ENCODE assay signal across 25 cellular contexts in genomic region chrX:71927040-71927439, GRCh38.
"Had no signal": no experiment of that assay in that cellular context is flagged by ENCODE, and none has a peak within 500 bp of the region (broad histone marks: within the 10 kb centered on the region; RNA-seq: fewer than 3 reads in every experiment).

No MANE protein-coding gene starts in this region.

- H3K4me3 Mint-ChIP-seq: naive thymus-derived CD8-positive, alpha-beta T cell; nephron progenitor cell; neural progenitor cell; stimulated activated memory B cell treated with anti-CD40 and anti-IgM and Interleukin-4, amounts not matched to agents 10 μg/mL and 1 μg/mL and 100 μg/mL, for 72 hours; stimulated activated naive CD8-positive, alpha-beta T cell treated with anti-CD3 and anti-CD28 coated beads, Interleukin-15, amount 100 ng/mL, for 72 hours; type B pancreatic cell had no signal

- H3K27me3 Mint-ChIP-seq: type B pancreatic cell had no signal

- H3K4me1 Mint-ChIP-seq: naive thymus-derived CD8-positive, alpha-beta T cell; nephron progenitor cell; neural progenitor cell; stimulated activated memory B cell treated with anti-CD40 and anti-IgM and Interleukin-4, amounts not matched to agents 10 μg/mL and 1 μg/mL and 100 μg/mL, for 72 hours; stimulated activated naive CD8-positive, alpha-beta T cell treated with anti-CD3 and anti-CD28 coated beads, Interleukin-15, amount 100 ng/mL, for 72 hours had no signal

- DNase-seq: heart right ventricle; islet precursor cell; left ventricle myocardium inferior; naive thymus-derived CD8-positive, alpha-beta T cell; nephron progenitor cell; occipital lobe; ovary; retina; right cardiac atrium; small intestine; spleen; stimulated activated CD4-positive, alpha-beta T cell treated with anti-CD3 and anti-CD28 coated beads, Interleukin-4, amount 100 ng/mL, for 4 hours; stimulated activated CD8-positive, alpha-beta memory T cell treated with anti-CD3 and anti-CD28 coated beads, Interleukin-4, amount 100 ng/mL, for 48 hours; stimulated activated naive CD4-positive, alpha-beta T cell treated with Interleukin-2 at 50 U/mL for 16 hours; stimulated activated naive CD8-positive, alpha-beta T cell treated with anti-CD3 and anti-CD28 coated beads, Interleukin-15, amount 100 ng/mL, for 72 hours; substantia nigra; uterus had no signal

- H3K9me3 Mint-ChIP-seq: naive thymus-derived CD8-positive, alpha-beta T cell; stimulated activated memory B cell treated with anti-CD40 and anti-IgM and Interleukin-4, amounts not matched to agents 10 μg/mL and 1 μg/mL and 100 μg/mL, for 72 hours; stimulated activated naive CD8-positive, alpha-beta T cell treated with anti-CD3 and anti-CD28 coated beads, Interleukin-15, amount 100 ng/mL, for 72 hours; type B pancreatic cell had no signal

- H3K36me3 Mint-ChIP-seq: naive thymus-derived CD8-positive, alpha-beta T cell; neural progenitor cell; stimulated activated memory B cell treated with anti-CD40 and anti-IgM and Interleukin-4, amounts not matched to agents 10 μg/mL and 1 μg/mL and 100 μg/mL, for 72 hours; type B pancreatic cell had no signal

- H3K4me3 ChIP-seq: heart right ventricle, hepatocyte, left ventricle myocardium inferior, lung, neural progenitor cell, ovary, prostate gland, spleen, tibial nerve, uterus had no signal

- H3K27ac ChIP-seq: heart right ventricle, hepatocyte, left ventricle myocardium inferior, neural progenitor cell, neutrophil, ovary, prostate gland, spleen, uterus had no signal

- H3K27ac Mint-ChIP-seq: naive thymus-derived CD8-positive, alpha-beta T cell; nephron progenitor cell; neural progenitor cell; stimulated activated memory B cell treated with anti-CD40 and anti-IgM and Interleukin-4, amounts not matched to agents 10 μg/mL and 1 μg/mL and 100 μg/mL, for 72 hours; stimulated activated naive CD8-positive, alpha-beta T cell treated with anti-CD3 and anti-CD28 coated beads, Interleukin-15, amount 100 ng/mL, for 72 hours; type B pancreatic cell had no signal
